In the genomic region with DNA sequence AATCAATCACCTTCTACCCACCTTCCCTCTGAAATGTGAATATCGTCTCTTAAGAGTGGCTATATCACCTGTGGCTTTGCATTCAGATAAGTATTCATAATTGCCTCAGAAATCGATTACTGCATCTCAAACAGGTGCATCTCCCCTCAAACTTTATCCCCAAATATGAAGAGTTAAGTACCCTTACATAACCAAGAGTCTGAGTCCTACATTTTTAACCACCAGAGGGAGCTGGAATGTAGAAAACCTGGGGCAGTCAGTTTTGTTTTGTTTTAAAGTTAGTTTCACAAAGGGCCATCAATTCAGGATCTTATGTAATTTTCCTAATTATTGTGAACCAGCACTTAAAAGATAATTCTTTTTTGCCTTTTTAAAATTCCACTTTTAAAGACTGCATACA, we compare ENCODE assay signal across 8 cellular contexts. TPM values are rescaled to one million over a fixed set of nuclear protein-coding genes. Genes with fewer than 3 reads are reported as not detected.
A peak's percentile ranks its signal among the peaks of the same experiment; 100 is the strongest.
DNase-seq lines count a peak whose midpoint lies in the region; ATAC-seq and TF ChIP-seq lines count a peak whose summit lies in the region.

No MANE protein-coding gene starts in this region.

- peaks cover 27% of the 10 kb centered on the region for H3K4me1 Mint-ChIP-seq in activated T-cell treated with anti-CD3 and anti-CD28 coated beads, Interleukin-2, amount 50 U/mL, for 4 hours (ENCODE audit: low read depth)
- peaks cover 5% of the 10 kb centered on the region for H3K4me1 Mint-ChIP-seq in activated T-helper 17 cell treated with anti-CD3 and anti-CD28 coated beads, Interleukin-2, amount 50 U/mL, for 72 hours
- peaks cover 1% of the 10 kb centered on the region for H3K4me1 Mint-ChIP-seq in glutamatergic neuron (ENCODE audit: low read depth, unreplicated experiment)

- DNase-seq in activated T-cell treated with anti-CD3 and anti-CD28 coated beads, Interleukin-2, amount 50 U/mL, for 4 hours = no peak
- DNase-seq in activated T-cell treated with anti-CD3 and anti-CD28 coated beads, Interleukin-2, amount 50 U/mL, for 48 hours = no peak
- DNase-seq in NB4 (ENCODE audit: low read depth) = peak; percentile 70
- DNase-seq in glutamatergic neuron = no peak
- DNase-seq in renal cortical epithelial cell (ENCODE audit: low read depth) = peak; percentile 57

- ATAC-seq in activated T-cell treated with anti-CD3 and anti-CD28 coated beads, Interleukin-2, amount 50 U/mL, for 4 hours = peak; percentile 48 to 53
- ATAC-seq in activated T-helper 17 cell treated with anti-CD3 and anti-CD28 coated beads, Interleukin-2, amount 50 U/mL, for 72 hours (replicated peaks) = no peak
- ATAC-seq in HG03571 (IDR thresholded peaks at IDR 0.05; ENCODE audit: unreplicated experiment) = no peak
- no peak for ATAC-seq in HG03045 (IDR thresholded peaks at IDR 0.05; ENCODE audit: unreplicated experiment)

- H3K4me3 ChIP-seq in NB4 (ENCODE audit: low read depth, low read length) = peak overlapping the region; percentile 39

- no peaks in the 10 kb centered on the region for H3K27me3 Mint-ChIP-seq in activated T-cell treated with anti-CD3 and anti-CD28 coated beads, Interleukin-2, amount 50 U/mL, for 4 hours (ENCODE audit: low read depth)
- no peaks in the 10 kb centered on the region for H3K27me3 Mint-ChIP-seq in activated T-helper 17 cell treated with anti-CD3 and anti-CD28 coated beads, Interleukin-2, amount 50 U/mL, for 72 hours
- H3K27me3 Mint-ChIP-seq in glutamatergic neuron (ENCODE audit: unreplicated experiment) = no peaks in the 10 kb centered on the region

- peak overlapping the region; percentile 37 for H3K27ac Mint-ChIP-seq in activated T-helper 17 cell treated with anti-CD3 and anti-CD28 coated beads, Interleukin-2, amount 50 U/mL, for 72 hours
- no peak overlapping the region for H3K27ac Mint-ChIP-seq in glutamatergic neuron (ENCODE audit: unreplicated experiment)

- H3K4me3 Mint-ChIP-seq in activated T-cell treated with anti-CD3 and anti-CD28 coated beads, Interleukin-2, amount 50 U/mL, for 4 hours = no peak overlapping the region
- peak overlapping the region; percentile 53 for H3K4me3 Mint-ChIP-seq in activated T-helper 17 cell treated with anti-CD3 and anti-CD28 coated beads, Interleukin-2, amount 50 U/mL, for 72 hours
- no peak overlapping the region for H3K4me3 Mint-ChIP-seq in glutamatergic neuron (ENCODE audit: unreplicated experiment)

- peaks cover 10% of the 10 kb centered on the region for H3K36me3 Mint-ChIP-seq in activated T-cell treated with anti-CD3 and anti-CD28 coated beads, Interleukin-2, amount 50 U/mL, for 4 hours (ENCODE audit: insufficient read depth)
- H3K36me3 Mint-ChIP-seq in activated T-helper 17 cell treated with anti-CD3 and anti-CD28 coated beads, Interleukin-2, amount 50 U/mL, for 72 hours (ENCODE audit: low read depth) = peaks cover 17% of the 10 kb centered on the region
- H3K36me3 Mint-ChIP-seq in glutamatergic neuron (ENCODE audit: unreplicated experiment) = no peaks in the 10 kb centered on the region

- peak; percentile 44 for TF ChIP-seq CTCF in NB4 (IDR thresholded peaks at IDR 0.05; ENCODE audit: low read depth, low read length)
- peak; percentile 48 for TF ChIP-seq CTCF in glutamatergic neuron (IDR thresholded peaks at IDR 0.05; ENCODE audit: partially characterized antibody, unreplicated experiment)

- TF ChIP-seq POLR2A in NB4 (IDR thresholded peaks at IDR 0.05; ENCODE audit: extremely low read depth, insufficient read length) = no peak

- H3K9me3 Mint-ChIP-seq in activated T-cell treated with anti-CD3 and anti-CD28 coated beads, Interleukin-2, amount 50 U/mL, for 4 hours = no peaks in the 10 kb centered on the region
- H3K9me3 Mint-ChIP-seq in activated T-helper 17 cell treated with anti-CD3 and anti-CD28 coated beads, Interleukin-2, amount 50 U/mL, for 72 hours = no peaks in the 10 kb centered on the region
- peaks cover 4% of the 10 kb centered on the region for H3K9me3 Mint-ChIP-seq in glutamatergic neuron (ENCODE audit: unreplicated experiment)

RNA-seq across cellular contexts. Expression of a gene that starts 5.7 kb away (rescaled TPM):
- total RNA-seq in activated T-cell treated with anti-CD3 and anti-CD28 coated beads, Interleukin-2, amount 50 U/mL, for 4 hours = 1 to 10 TPM; 1.4 to 2.2 (median 1.4) TPM
- 1 to 10 TPM; 1.8 to 3.5 TPM for total RNA-seq in activated T-helper 17 cell treated with anti-CD3 and anti-CD28 coated beads, Interleukin-2, amount 50 U/mL, for 72 hours
- total RNA-seq in glutamatergic neuron (ENCODE audit: unreplicated experiment) (6.3 TPM), renal cortical epithelial cell (2.5 and 4.5 TPM in 2 replicates)

RNA-seq across cellular contexts. Expression of a gene that starts 30.3 kb away (rescaled TPM):
- 10 to 100 TPM; 11.8 to 17.8 (median 17.3) TPM for total RNA-seq in activated T-cell treated with anti-CD3 and anti-CD28 coated beads, Interleukin-2, amount 50 U/mL, for 4 hours
- total RNA-seq in activated T-helper 17 cell treated with anti-CD3 and anti-CD28 coated beads, Interleukin-2, amount 50 U/mL, for 72 hours = 10 to 100 TPM; 18.3 to 30.5 TPM
- 14.2 TPM for total RNA-seq in glutamatergic neuron (ENCODE audit: unreplicated experiment)
- total RNA-seq in renal cortical epithelial cell = 50.4 and 94.3 TPM in 2 replicates

Comparison
In these comparisons a context has a peak if more than half of its experiments do, and no peak if none do; other contexts are left out.
1. ATAC-seq: peak in activated T-cell treated with anti-CD3 and anti-CD28 coated beads, Interleukin-2, amount 50 U/mL, for 4 hours (2 of 2); none in activated T-helper 17 cell treated with anti-CD3 and anti-CD28 coated beads, Interleukin-2, amount 50 U/mL, for 72 hours (single experiment), HG03571 (single experiment) and HG03045 (single experiment).
2. DNase-seq: peak in NB4 (single experiment) and renal cortical epithelial cell (single experiment); none in activated T-cell treated with anti-CD3 and anti-CD28 coated beads, Interleukin-2, amount 50 U/mL, for 4 hours (single experiment), activated T-cell treated with anti-CD3 and anti-CD28 coated beads, Interleukin-2, amount 50 U/mL, for 48 hours (0 of 2) and glutamatergic neuron (single experiment).